8 cellular contexts compared by ENCODE assay signal in the genomic region with DNA sequence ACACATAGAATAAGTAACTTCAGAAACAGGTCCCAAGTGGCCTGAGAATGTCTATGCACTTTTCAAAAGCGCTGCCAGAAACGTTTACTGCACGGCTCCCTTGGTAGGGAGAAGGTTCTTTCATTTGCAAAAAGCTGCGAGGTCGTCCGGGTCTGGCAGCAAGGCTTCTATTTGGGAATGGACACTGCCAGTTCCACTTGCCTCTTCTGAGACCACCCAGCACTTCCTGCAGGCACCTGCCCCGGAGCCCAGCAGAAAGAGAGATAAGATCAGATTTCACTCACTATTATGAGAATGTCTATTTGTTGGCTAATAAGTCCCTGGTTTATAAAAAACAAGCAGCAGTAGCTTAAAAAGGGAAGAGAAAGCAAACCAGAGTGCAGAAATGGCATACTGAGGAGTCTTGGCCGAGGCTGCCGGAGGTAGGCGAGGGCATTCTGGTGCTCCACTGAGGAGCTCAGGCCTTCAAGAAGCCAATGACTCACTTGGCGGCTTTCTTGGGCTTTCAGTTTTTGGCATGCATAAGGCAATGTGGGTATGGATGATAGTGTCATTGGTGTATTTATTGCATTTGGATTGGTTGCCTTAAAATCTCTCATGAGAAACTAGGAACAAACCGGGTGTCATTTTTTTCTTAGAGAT.
DNase-seq lines count a peak whose midpoint lies in the region; ATAC-seq and TF ChIP-seq lines count a peak whose summit lies in the region.

No MANE protein-coding gene starts in this region.

- TF ChIP-seq CTCF in KMS-11 (conservative IDR thresholded peaks at IDR 0.05; ENCODE audit: low read depth, low read length): peak; percentile 20; the same call in 1 of the 2 replicates
- no peak for TF ChIP-seq CTCF in coronary artery (IDR thresholded peaks at IDR 0.05)
- no peak for TF ChIP-seq CTCF in progenitor cell of endocrine pancreas (IDR thresholded peaks at IDR 0.05; ENCODE audit: unreplicated experiment)

- H3K36me3 Mint-ChIP-seq in naive thymus-derived CD4-positive, alpha-beta T cell: peaks cover 0 to 10% (median 6%) of the 10 kb centered on the region in 5 donors
- H3K36me3 Mint-ChIP-seq in progenitor cell of endocrine pancreas (ENCODE audit: insufficient read depth): no peaks in the 10 kb centered on the region

- H3K4me2 ChIP-seq in KMS-11: no peak overlapping the region

- H3K36me3 ChIP-seq in KMS-11 (ENCODE audit: insufficient read depth): no peaks in the 10 kb centered on the region
- no peaks in the 10 kb centered on the region for H3K36me3 ChIP-seq in naive thymus-derived CD4-positive, alpha-beta T cell (ENCODE audit: control insufficient read depth in 2 of 3, insufficient read depth in 3 of 3, low read length in 3 of 3)

- no peaks in the 10 kb centered on the region for H3K27me3 ChIP-seq in KMS-11 (ENCODE audit: insufficient read depth, low read depth)
- H3K27me3 ChIP-seq in naive thymus-derived CD4-positive, alpha-beta T cell (ENCODE audit: control insufficient read depth in 2 of 2, insufficient read depth in 2 of 2, low read length in 2 of 2): no peaks in the 10 kb centered on the region

- H3K27me3 Mint-ChIP-seq in naive thymus-derived CD4-positive, alpha-beta T cell: peaks cover 0 to 29% (median 15%) of the 10 kb centered on the region in 5 donors
- H3K27me3 Mint-ChIP-seq in progenitor cell of endocrine pancreas: no peaks in the 10 kb centered on the region

- H3K27ac ChIP-seq in KMS-11 (no peak overlapping the region), coronary artery (peak overlapping the region; percentile 37 to 75)
- H3K27ac ChIP-seq in naive thymus-derived CD4-positive, alpha-beta T cell (ENCODE audit: low read depth, low read length): no peak overlapping the region

- intact Hi-C loops in naive thymus-derived CD4-positive, alpha-beta T cell (cut with micrococcal nuclease): no loop called here

- H3K9me3 Mint-ChIP-seq in naive thymus-derived CD4-positive, alpha-beta T cell: peaks cover 3 to 11% (median 6%) of the 10 kb centered on the region in 11 donors
- H3K9me3 Mint-ChIP-seq in progenitor cell of endocrine pancreas (ENCODE audit: low read depth): peaks cover 6% of the 10 kb centered on the region

- CTCF ChIA-PET in naive thymus-derived CD4-positive, alpha-beta T cell (lab: Charles Lee): interaction anchor here (0.6 kb wide), 1 partner anchor 15 kb away, joined by 3 read pairs; no protein-coding TSS in a partner anchor

- no peak overlapping the region for H3K27ac Mint-ChIP-seq in naive thymus-derived CD4-positive, alpha-beta T cell
- H3K27ac Mint-ChIP-seq in progenitor cell of endocrine pancreas: no peak overlapping the region

- H3K9ac ChIP-seq in KMS-11: no peak overlapping the region

- H3K9me3 ChIP-seq in naive thymus-derived CD4-positive, alpha-beta T cell (ENCODE audit: control insufficient read depth in 2 of 3, low read length in 3 of 3): no peaks in the 10 kb centered on the region

- DNase-seq in coronary artery (ENCODE audit: low spot score) (no peak), NCI-H128 (lab: John Stamatoyannopoulos, UW; ENCODE audit: unreplicated experiment) (no peak), NCI-H510A treated with DMSO at 0.1 percent for 48 hours (lab: John Stamatoyannopoulos, UW) (no peak), progenitor cell of endocrine pancreas (ENCODE audit: low spot score, unreplicated experiment) (no peak)
- DNase-seq in naive thymus-derived CD4-positive, alpha-beta T cell: no peak
- no peak for DNase-seq in activated T-cell treated with anti-CD3 and anti-CD28 coated beads, Interleukin-2, amount 50 U/mL, for 48 hours

- H4K20me1 ChIP-seq in KMS-11 (ENCODE audit: insufficient read depth): no peaks in the 10 kb centered on the region

- no peak overlapping the region for H2AFZ ChIP-seq in KMS-11 (ENCODE audit: low read depth)

- no peaks in the 10 kb centered on the region for H3K79me2 ChIP-seq in KMS-11 (ENCODE audit: insufficient read depth, low read depth)

- H3K4me3 ChIP-seq in KMS-11 (IDR thresholded peaks at IDR 0.05; ENCODE audit: insufficient read depth, low read depth, low read length): no peak overlapping the region
- peak overlapping the region; percentile 66 for H3K4me3 ChIP-seq in coronary artery
- H3K4me3 ChIP-seq in naive thymus-derived CD4-positive, alpha-beta T cell (ENCODE audit: low read length): no peak overlapping the region

- H3K4me3 Mint-ChIP-seq in naive thymus-derived CD4-positive, alpha-beta T cell: peak overlapping the region in 8 of 10 donors; percentile 7 to 37 (median 23)
- H3K4me3 Mint-ChIP-seq in progenitor cell of endocrine pancreas (ENCODE audit: low read depth): no peak overlapping the region

- ATAC-seq in GM19438 (IDR thresholded peaks at IDR 0.05; ENCODE audit: low read depth, unreplicated experiment): peak; percentile 40
- peak; percentile 65 for ATAC-seq in naive thymus-derived CD4-positive, alpha-beta T cell

- H3K4me1 ChIP-seq in KMS-11 (ENCODE audit: low read depth, poor library complexity, severe bottlenecking): no peaks in the 10 kb centered on the region
- H3K4me1 ChIP-seq in naive thymus-derived CD4-positive, alpha-beta T cell (ENCODE audit: control insufficient read depth in 2 of 2, insufficient read depth in 2 of 2, low read length in 2 of 2): no peaks in the 10 kb centered on the region

- POLR2A ChIA-PET in naive thymus-derived CD4-positive, alpha-beta T cell (lab: Charles Lee): no interaction called here

- H3K4me1 Mint-ChIP-seq in naive thymus-derived CD4-positive, alpha-beta T cell: peaks cover 0 to 9% (median 5%) of the 10 kb centered on the region in 7 donors
- peaks cover 2% of the 10 kb centered on the region for H3K4me1 Mint-ChIP-seq in progenitor cell of endocrine pancreas (ENCODE audit: low read depth)

Comparison
In these comparisons a context has a peak if more than half of its experiments do, and no peak if none do; other contexts are left out.
1. H3K27ac ChIP-seq: peak in coronary artery (2 of 2); none in KMS-11 (single experiment) and naive thymus-derived CD4-positive, alpha-beta T cell (single experiment).